In the genomic region with DNA sequence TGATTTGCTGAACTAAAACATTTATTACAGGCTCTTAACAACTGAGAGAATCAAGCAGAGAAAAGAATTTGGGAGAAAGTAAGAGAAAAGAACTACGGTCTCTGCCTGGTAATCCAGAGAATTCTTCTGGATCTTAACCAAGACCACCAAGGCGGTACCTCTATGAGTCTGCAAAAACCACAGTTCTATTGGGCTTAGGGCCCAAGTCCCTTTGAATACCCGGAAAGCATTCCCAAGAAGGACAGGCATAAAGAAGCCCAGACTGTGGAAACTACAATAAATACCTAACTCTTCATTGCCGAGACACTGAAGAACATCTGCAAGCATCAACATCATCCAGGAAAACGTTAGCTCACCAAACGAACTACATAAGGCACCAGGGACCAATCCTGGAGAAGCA, we compare ENCODE assay signal across 34 cellular contexts.
"Had no signal": no experiment of that assay in that cellular context is flagged by ENCODE, and none has a peak within 500 bp of the region (broad histone marks: within the 10 kb centered on the region; RNA-seq: fewer than 3 reads in every experiment).

No MANE protein-coding gene starts in this region.

- H3K4me3 ChIP-seq: adrenal gland, ascending aorta, body of pancreas, breast epithelium, cardiac muscle cell had no signal

- H3K27me3 ChIP-seq: adrenal gland, ascending aorta, body of pancreas, brain microvascular endothelial cell, breast epithelium, cardiac muscle cell had no signal

- FAIRE-seq: astrocyte, bronchial epithelial cell had no signal

- H3K4me1 ChIP-seq: adrenal gland, body of pancreas, breast epithelium had no signal

- H3K27ac ChIP-seq: adrenal gland, ascending aorta, body of pancreas, brain microvascular endothelial cell, breast epithelium, cardiac muscle cell had no signal

- ATAC-seq: activated naive CD4-positive, alpha-beta T cell treated with anti-CD3 and anti-CD28 coated beads, Interleukin-2, amount 50 U/mL, for 72 hours; activated naive CD8-positive, alpha-beta T cell treated with anti-CD3 and anti-CD28 coated beads, Interleukin-2, amount 50 U/mL, for 24 hours; activated T-cell treated with anti-CD3 and anti-CD28 coated beads, Interleukin-2, amount 50 U/mL, for 4 hours; activated T-cell treated with anti-CD3 and anti-CD28 coated beads, Interleukin-2, amount 50 U/mL, for 72 hours; activated T-helper 17 cell treated with anti-CD3 and anti-CD28 coated beads, Interleukin-2, amount 50 U/mL, for 72 hours; body of pancreas had no signal

- H3K36me3 ChIP-seq: adrenal gland, ascending aorta, brain microvascular endothelial cell, breast epithelium, cardiac muscle cell had no signal

- H3K9me3 ChIP-seq: adrenal gland, ascending aorta, body of pancreas, breast epithelium had no signal

- DNase-seq: activated effector memory CD4-positive, alpha-beta T cell treated with anti-CD3 and anti-CD28 coated beads, Interleukin-2, amount 50 U/mL, for 16 hours; activated effector memory CD4-positive, alpha-beta T cell treated with Interleukin-2 at 50 U/mL for 16 hours; activated gamma-delta T cell; activated gamma-delta T cell treated with Interleukin-2 at 50 U/mL for 16 hours; activated naive CD4-positive, alpha-beta T cell; activated naive CD4-positive, alpha-beta T cell treated with anti-CD3 and anti-CD28 coated beads for 36 hours; activated naive CD4-positive, alpha-beta T cell treated with anti-CD3 and anti-CD28 coated beads, Interleukin-2, amount 10 ng/mL, durations not matched to agents 7 days and 5 days; activated naive CD4-positive, alpha-beta T cell treated with anti-CD3 and anti-CD28 coated beads, Interleukin-2, amount 50 U/mL, for 16 hours; activated naive CD4-positive, alpha-beta T cell treated with Interleukin-2 at 50 U/mL for 16 hours; activated naive CD8-positive, alpha-beta T cell treated with anti-CD3 and anti-CD28 coated beads for 36 hours; activated naive CD8-positive, alpha-beta T cell treated with anti-CD3 and anti-CD28 coated beads, Interleukin-2, amount 10 ng/mL, durations not matched to agents 7 days and 5 days; activated naive CD8-positive, alpha-beta T cell treated with anti-CD3 and anti-CD28 coated beads, Interleukin-2, amount 50 U/mL, for 24 hours; activated T-cell treated with anti-CD3 and anti-CD28 coated beads, Interleukin-2, amount 50 U/mL, for 1 hour; activated T-cell treated with anti-CD3 and anti-CD28 coated beads, Interleukin-2, amount 50 U/mL, for 24 hours; activated T-cell treated with anti-CD3 and anti-CD28 coated beads, Interleukin-2, amount 50 U/mL, for 4 hours; activated T-cell treated with anti-CD3 and anti-CD28 coated beads, Interleukin-2, amount 50 U/mL, for 48 hours; activated T-cell treated with anti-CD3 and anti-CD28 coated beads, Interleukin-2, amount 50 U/mL, for 72 hours; adrenal gland; amniotic stem cell; amygdala; anterior cingulate cortex; aorta; body of pancreas; brain microvascular endothelial cell; caudate nucleus; central memory CD4-positive, alpha-beta T cell; cerebellar nuclear complex had no signal
